11 cellular contexts compared by ENCODE assay signal in genomic region chr6:33193619-33194018, GRCh38. TPM values are rescaled to one million over a fixed set of nuclear protein-coding genes. Genes with fewer than 3 reads are reported as not detected.
DNase-seq lines count a peak whose midpoint lies in the region; ATAC-seq and TF ChIP-seq lines count a peak whose summit lies in the region.
"Had no signal": no experiment of that assay in that cellular context is flagged by ENCODE, and none has a peak within 500 bp of the region (broad histone marks: within the 10 kb centered on the region; RNA-seq: fewer than 3 reads in every experiment).

No MANE protein-coding gene starts in this region.

- no peak for TF ChIP-seq CTCF in heart right ventricle (IDR thresholded peaks at IDR 0.05)

- H3K27me3 ChIP-seq in heart right ventricle: peaks cover 0 to 35% (median 0%) of the 10 kb centered on the region in 7 donors
- H3K27me3 ChIP-seq in trophoblast cell (ENCODE audit: insufficient read depth, low read length): peaks cover 8% of the 10 kb centered on the region

- peak overlapping the region; percentile 21 for H3K27ac Mint-ChIP-seq in stimulated activated naive CD8-positive, alpha-beta T cell treated with anti-CD3 and anti-CD28 coated beads, Interleukin-15, Interleukin-2, amounts not matched to agents 100 ng/mL and 50 ng/mL, for 24 hours
- H3K27ac Mint-ChIP-seq in activated CD4-positive, alpha-beta memory T cell treated with anti-CD3 and anti-CD28 coated beads, Interleukin-2, amount 10 ng/mL, durations not matched to agents 7 days and 5 days: no peak overlapping the region
- H3K27ac Mint-ChIP-seq: activated CD8-positive, alpha-beta memory T cell treated with anti-CD3 and anti-CD28 coated beads, Interleukin-2, amount 10 ng/mL, durations not matched to agents 7 days and 5 days had no signal

- H3K27ac ChIP-seq in heart right ventricle (peak overlapping the region in 8 of 10 donors; percentile 23 to 80 (median 68)), trophoblast cell (ENCODE audit: low read depth, low read length) (no peak overlapping the region)

- H3K79me2 ChIP-seq in trophoblast cell (ENCODE audit: control insufficient read depth, insufficient read depth, low read length, poor library complexity): no peaks in the 10 kb centered on the region

- H2BK5ac ChIP-seq in trophoblast cell (ENCODE audit: low read depth, low read length, poor library complexity): no peak overlapping the region

- peaks cover 42% of the 10 kb centered on the region for H3K4me1 Mint-ChIP-seq in stimulated activated naive CD8-positive, alpha-beta T cell treated with anti-CD3 and anti-CD28 coated beads, Interleukin-15, Interleukin-2, amounts not matched to agents 100 ng/mL and 50 ng/mL, for 24 hours (ENCODE audit: low read depth)
- peaks cover 23% of the 10 kb centered on the region for H3K4me1 Mint-ChIP-seq in activated CD4-positive, alpha-beta memory T cell treated with anti-CD3 and anti-CD28 coated beads, Interleukin-2, amount 10 ng/mL, durations not matched to agents 7 days and 5 days

- no peak overlapping the region for H2AK5ac ChIP-seq in trophoblast cell (ENCODE audit: low read length)

- H4K91ac ChIP-seq in trophoblast cell (ENCODE audit: low read depth, low read length): no peak overlapping the region

- H3K4ac ChIP-seq in trophoblast cell (ENCODE audit: low read depth, low read length): no peak overlapping the region

- no peak overlapping the region for H3K9ac ChIP-seq in trophoblast cell (ENCODE audit: low read length)

- CTCF ChIA-PET in activated CD4-positive, alpha-beta memory T cell treated with anti-CD3 and anti-CD28 coated beads, Interleukin-2, amount 10 ng/mL, durations not matched to agents 7 days and 5 days (lab: Charles Lee): no interaction called here

- no peak overlapping the region for H3K23ac ChIP-seq in trophoblast cell (ENCODE audit: low read length)

- no peak overlapping the region for H4K12ac ChIP-seq in trophoblast cell (ENCODE audit: low read depth, low read length)

- H2BK120ac ChIP-seq in trophoblast cell (ENCODE audit: insufficient read depth, low read length, poor library complexity): no peak overlapping the region

- 47 to 56% methylated on average over 6 of the region's 6 CpGs for WGBS in heart right ventricle, 2 donors
- WGBS in trophoblast cell (ENCODE audit: extremely low coverage, insufficient coverage, insufficient read length): no CpG with 5 or more reads among the region's 6 CpGs

- H3K9me3 ChIP-seq in heart right ventricle (no peaks in the 10 kb centered on the region), trophoblast cell (ENCODE audit: insufficient read depth, low read depth, low read length) (no peaks in the 10 kb centered on the region)
- H3K9me3 ChIP-seq: mucosa of descending colon had no signal

- peaks cover 20% of the 10 kb centered on the region for H3K27me3 Mint-ChIP-seq in stimulated activated naive CD8-positive, alpha-beta T cell treated with anti-CD3 and anti-CD28 coated beads, Interleukin-15, Interleukin-2, amounts not matched to agents 100 ng/mL and 50 ng/mL, for 24 hours
- H3K27me3 Mint-ChIP-seq in activated CD4-positive, alpha-beta memory T cell treated with anti-CD3 and anti-CD28 coated beads, Interleukin-2, amount 10 ng/mL, durations not matched to agents 7 days and 5 days: peaks cover 32% of the 10 kb centered on the region

- intact Hi-C loops in heart right ventricle (cut with DNase I): loop anchor here in 1 of 10 donors (1.0 kb wide), 1 partner anchor 17 kb away; no protein-coding TSS in a partner anchor

- no peak overlapping the region for H4K8ac ChIP-seq in trophoblast cell (ENCODE audit: low read depth, low read length)

- ATAC-seq in stimulated activated naive CD8-positive, alpha-beta T cell treated with anti-CD3 and anti-CD28 coated beads, Interleukin-15, Interleukin-2, amounts not matched to agents 100 U/mL and 50 U/mL, for 24 hours: no peak
- ATAC-seq in heart right ventricle (peak in 3 of 8 donors; percentile 2 to 6 (median 4)), HG03521 (IDR thresholded peaks at IDR 0.05; ENCODE audit: unreplicated experiment) (no peak), GM19397 (IDR thresholded peaks at IDR 0.05; ENCODE audit: unreplicated experiment) (no peak)
- ATAC-seq: activated CD8-positive, alpha-beta memory T cell treated with anti-CD3 and anti-CD28 coated beads, Interleukin-2, amount 10 ng/mL, durations not matched to agents 7 days and 5 days had no signal

- H3K36me3 ChIP-seq in heart right ventricle (peaks cover 0 to 44% (median 24%) of the 10 kb centered on the region in 9 donors), trophoblast cell (ENCODE audit: control insufficient read depth in 1 of 2, insufficient read depth in 2 of 2, low read length in 2 of 2) (peaks cover 18 to 21% of the 10 kb centered on the region in 2 experiments)

- H3K4me3 Mint-ChIP-seq in stimulated activated naive CD8-positive, alpha-beta T cell treated with anti-CD3 and anti-CD28 coated beads, Interleukin-15, Interleukin-2, amounts not matched to agents 100 ng/mL and 50 ng/mL, for 24 hours: no peak overlapping the region
- no peak overlapping the region for H3K4me3 Mint-ChIP-seq in activated CD4-positive, alpha-beta memory T cell treated with anti-CD3 and anti-CD28 coated beads, Interleukin-2, amount 10 ng/mL, durations not matched to agents 7 days and 5 days
- H3K4me3 Mint-ChIP-seq: activated CD8-positive, alpha-beta memory T cell treated with anti-CD3 and anti-CD28 coated beads, Interleukin-2, amount 10 ng/mL, durations not matched to agents 7 days and 5 days had no signal

- H3K4me1 ChIP-seq in heart right ventricle (peaks cover 5 to 54% (median 33%) of the 10 kb centered on the region in 9 donors), trophoblast cell (ENCODE audit: control insufficient read depth in 1 of 2, insufficient read depth in 2 of 2, low read length in 2 of 2) (peaks cover 18 to 22% of the 10 kb centered on the region in 2 experiments)

- H3K4me3 ChIP-seq in heart right ventricle: peak overlapping the region in 7 of 10 donors; percentile 33 to 56 (median 49)
- no peak overlapping the region for H3K4me3 ChIP-seq in trophoblast cell (ENCODE audit: low read depth, low read length)
- H3K4me3 ChIP-seq: mucosa of descending colon had no signal

- H2AFZ ChIP-seq in trophoblast cell (ENCODE audit: insufficient read depth, low read length, poor library complexity): no peak overlapping the region

- DNase-seq in stimulated activated naive CD8-positive, alpha-beta T cell treated with anti-CD3 and anti-CD28 coated beads, Interleukin-15, Interleukin-2, amounts not matched to agents 100 U/mL and 50 U/mL, for 24 hours: no peak
- DNase-seq in heart right ventricle (no peak), trophoblast cell (no peak)
- no peak for DNase-seq in activated CD4-positive, alpha-beta memory T cell treated with anti-CD3 and anti-CD28 coated beads, Interleukin-2, amount 10 ng/mL, durations not matched to agents 7 days and 5 days
- DNase-seq in activated T-cell treated with anti-CD3 and anti-CD28 coated beads, Interleukin-2, amount 50 U/mL, for 48 hours: no peak
- DNase-seq: activated CD8-positive, alpha-beta memory T cell treated with anti-CD3 and anti-CD28 coated beads, Interleukin-2, amount 10 ng/mL, durations not matched to agents 7 days and 5 days; NCI-H1048 had no signal

- no peaks in the 10 kb centered on the region for H3K9me3 Mint-ChIP-seq in stimulated activated naive CD8-positive, alpha-beta T cell treated with anti-CD3 and anti-CD28 coated beads, Interleukin-15, Interleukin-2, amounts not matched to agents 100 ng/mL and 50 ng/mL, for 24 hours
- no peaks in the 10 kb centered on the region for H3K9me3 Mint-ChIP-seq in activated CD4-positive, alpha-beta memory T cell treated with anti-CD3 and anti-CD28 coated beads, Interleukin-2, amount 10 ng/mL, durations not matched to agents 7 days and 5 days

- no peak overlapping the region for H3K14ac ChIP-seq in trophoblast cell (ENCODE audit: low read length)

- peak overlapping the region; percentile 82 for H3K4me2 ChIP-seq in trophoblast cell (ENCODE audit: low read length)

- H2BK12ac ChIP-seq in trophoblast cell (ENCODE audit: low read length): no peak overlapping the region

- POLR2A ChIA-PET in activated CD4-positive, alpha-beta memory T cell treated with anti-CD3 and anti-CD28 coated beads, Interleukin-2, amount 10 ng/mL, durations not matched to agents 7 days and 5 days (lab: Charles Lee): interaction anchor here (1.6 kb wide), 1 partner anchor 15 kb away, joined by 4 read pairs; the partner anchor contains the start of gene RING1

- peaks cover 42% of the 10 kb centered on the region for H3K36me3 Mint-ChIP-seq in stimulated activated naive CD8-positive, alpha-beta T cell treated with anti-CD3 and anti-CD28 coated beads, Interleukin-15, Interleukin-2, amounts not matched to agents 100 ng/mL and 50 ng/mL, for 24 hours (ENCODE audit: low read depth)
- peaks cover 37% of the 10 kb centered on the region for H3K36me3 Mint-ChIP-seq in activated CD4-positive, alpha-beta memory T cell treated with anti-CD3 and anti-CD28 coated beads, Interleukin-2, amount 10 ng/mL, durations not matched to agents 7 days and 5 days (ENCODE audit: low read depth)

- H3K79me1 ChIP-seq in trophoblast cell (ENCODE audit: low read length): peaks cover 6% of the 10 kb centered on the region

- no peak overlapping the region for H3K18ac ChIP-seq in trophoblast cell (ENCODE audit: low read length)

RNA-seq across cellular contexts. Expression of gene COL11A2, which starts 1.4 kb away (rescaled TPM):
- total RNA-seq in heart right ventricle: 1 to 10 TPM in 3 of 10 donors, under 1 TPM in 7; 0.52 to 3.9 (median 0.94) TPM
- polyA plus RNA-seq in heart right ventricle: 1 to 10 TPM in 1 of 2 donors, under 1 TPM in 1; 0.55 to 8.7 TPM
- polyA plus RNA-seq in trophoblast cell (2013): 4.4 and 4.5 TPM in 2 replicates
- total RNA-seq in activated CD4-positive, alpha-beta memory T cell treated with anti-CD3 and anti-CD28 coated beads, Interleukin-2, amount 10 ng/mL, durations not matched to agents 7 days and 5 days: under 1 TPM; 0.53 to 0.60 TPM

RNA-seq across cellular contexts. Expression of gene RXRB, which starts 6.8 kb away (rescaled TPM):
- 10 to 100 TPM; 29.7 to 39.1 (median 33.2) TPM for total RNA-seq in heart right ventricle
- 10 to 100 TPM; 22.2 to 40.7 TPM for polyA plus RNA-seq in heart right ventricle
- polyA plus RNA-seq in trophoblast cell (2013): 13.5 and 14.4 TPM in 2 replicates
- total RNA-seq in activated CD4-positive, alpha-beta memory T cell treated with anti-CD3 and anti-CD28 coated beads, Interleukin-2, amount 10 ng/mL, durations not matched to agents 7 days and 5 days: 10 to 100 TPM; 44.0 to 45.0 TPM

RNA-seq across cellular contexts. Expression of gene SLC39A7, which starts 7.0 kb away (rescaled TPM):
- total RNA-seq in heart right ventricle: 100 to 1,000 TPM in 1 of 10 donors, 10 to 100 TPM in 9; 44.8 to 104 (median 53.1) TPM
- polyA plus RNA-seq in heart right ventricle: 100 to 1,000 TPM in 1 of 2 donors, 10 to 100 TPM in 1; 25.8 to 178 TPM
- 96.6 and 100 TPM in 2 replicates for polyA plus RNA-seq in trophoblast cell (2013)
- total RNA-seq in activated CD4-positive, alpha-beta memory T cell treated with anti-CD3 and anti-CD28 coated beads, Interleukin-2, amount 10 ng/mL, durations not matched to agents 7 days and 5 days: 10 to 100 TPM; 52.8 to 53.8 TPM

RNA-seq across cellular contexts. Expression of gene HSD17B8, which starts 10.8 kb away (rescaled TPM):
- 10 to 100 TPM; 17.6 to 25.5 (median 23.0) TPM for total RNA-seq in heart right ventricle
- 10 to 100 TPM in 1 of 2 donors, 1 to 10 TPM in 1; 7.4 to 15.1 TPM for polyA plus RNA-seq in heart right ventricle
- 2.7 and 3.2 TPM in 2 replicates for polyA plus RNA-seq in trophoblast cell (2013)
- 10 to 100 TPM; 11.4 to 13.0 TPM for total RNA-seq in activated CD4-positive, alpha-beta memory T cell treated with anti-CD3 and anti-CD28 coated beads, Interleukin-2, amount 10 ng/mL, durations not matched to agents 7 days and 5 days

RNA-seq across cellular contexts. Expression of gene RING1, which starts 14.7 kb away (rescaled TPM):
- total RNA-seq in heart right ventricle: 10 to 100 TPM; 26.5 to 32.1 (median 28.0) TPM
- polyA plus RNA-seq in heart right ventricle: 10 to 100 TPM; 28.6 to 35.1 TPM
- 27.7 and 28.0 TPM in 2 replicates for polyA plus RNA-seq in trophoblast cell (2013)
- total RNA-seq in activated CD4-positive, alpha-beta memory T cell treated with anti-CD3 and anti-CD28 coated beads, Interleukin-2, amount 10 ng/mL, durations not matched to agents 7 days and 5 days: 10 to 100 TPM; 29.7 to 32.1 TPM
